ENCODE assay signal across 10 cellular contexts in the genomic region with DNA sequence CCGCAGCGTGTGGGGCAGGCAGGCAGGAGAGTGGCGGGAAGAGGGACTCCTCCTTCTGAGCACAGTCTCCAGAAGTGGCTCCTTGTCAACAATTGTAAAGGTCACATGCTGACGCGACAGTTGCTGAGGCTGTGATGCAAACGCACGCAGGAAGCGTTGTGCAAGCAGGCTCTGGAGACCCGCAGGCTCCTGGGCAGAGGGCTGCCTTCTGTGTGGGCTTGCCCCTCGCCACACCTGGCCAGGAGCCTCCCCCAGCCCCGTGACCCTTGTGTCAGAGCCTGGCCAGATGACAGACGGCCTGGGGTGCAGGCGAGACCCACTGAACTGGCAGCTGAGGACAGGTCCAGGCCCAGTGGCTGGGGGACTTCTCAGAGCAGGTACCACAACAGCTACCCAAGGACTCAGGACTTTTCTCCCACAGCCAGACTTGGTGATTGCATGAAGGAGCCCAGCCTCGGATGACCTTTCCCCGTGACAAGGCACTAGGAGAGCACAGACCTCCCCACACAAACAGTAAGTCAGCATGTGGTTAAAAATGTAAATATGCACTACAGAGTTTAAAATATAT.
DNase-seq lines count a peak whose midpoint lies in the region; ATAC-seq and TF ChIP-seq lines count a peak whose summit lies in the region.
"Had no signal": no experiment of that assay in that cellular context is flagged by ENCODE, and none has a peak within 500 bp of the region (broad histone marks: within the 10 kb centered on the region; RNA-seq: fewer than 3 reads in every experiment).

No MANE protein-coding gene starts in this region.

- H3K27me3 ChIP-seq in GM23338 (ENCODE audit: insufficient read depth) (no peaks in the 10 kb centered on the region), heart left ventricle (no peaks in the 10 kb centered on the region), psoas muscle (ENCODE audit: insufficient read depth in 3 of 3, low read length in 2 of 3) (no peaks in the 10 kb centered on the region)

- DNase-seq in GM23338 (ENCODE audit: low spot score) (no peak), SHP77 treated with DMSO at 0.1 percent for 48 hours (lab: John Stamatoyannopoulos, UW) (peak; percentile 81), heart left ventricle (peak; percentile 48 to 82 (median 68)), psoas muscle (peak; percentile 60 to 82), glutamatergic neuron (no peak), GM13976 (ENCODE audit: low spot score) (no peak)
- DNase-seq: effector memory CD8-positive, alpha-beta T cell; stimulated activated CD4-positive, alpha-beta T cell treated with anti-CD3 and anti-CD28 coated beads, Interleukin-2, amount 100 ng/mL, for 24 hours had no signal

- H3K4me1 ChIP-seq in GM23338 (ENCODE audit: insufficient read depth), result peaks cover 14% of the 10 kb centered on the region
- peaks cover 0 to 57% (median 3%) of the 10 kb centered on the region in 12 donors for H3K4me1 ChIP-seq in heart left ventricle
- peaks cover 16% of the 10 kb centered on the region for H3K4me1 ChIP-seq in psoas muscle

- no peak overlapping the region for H3K27ac Mint-ChIP-seq in GM23338
- H3K27ac Mint-ChIP-seq in glutamatergic neuron (ENCODE audit: unreplicated experiment), result no peak overlapping the region

- H3K9me2 ChIP-seq in GM23338 (ENCODE audit: insufficient read depth), result no peaks in the 10 kb centered on the region

- H3K4me3 ChIP-seq in GM23338, result no peak overlapping the region
- H3K4me3 ChIP-seq in heart left ventricle, result peak overlapping the region in 1 of 12 donors; percentile 26
- peak overlapping the region; percentile 48 for H3K4me3 ChIP-seq in psoas muscle

- intact Hi-C loops in heart left ventricle (cut with DNase I), result no loop called here
- intact Hi-C loops in psoas muscle (cut with DNase I), result no loop called here

- peak overlapping the region; percentile 66; the same call in 1 of the 2 replicates for H2AFZ ChIP-seq in GM23338

- in situ Hi-C loops in GM13976 (cut with MboI; ENCODE audit: low sequenced_read_pairs, unreplicated experiment), result no loop called here

- TF ChIP-seq CTCF in GM23338 (conservative IDR thresholded peaks at IDR 0.05; ENCODE audit: low read depth in 2 of 2), result no peak
- TF ChIP-seq CTCF in heart left ventricle (IDR thresholded peaks at IDR 0.05), result no peak
- no peak for TF ChIP-seq CTCF in psoas muscle (IDR thresholded peaks at IDR 0.05)
- TF ChIP-seq CTCF in glutamatergic neuron (IDR thresholded peaks at IDR 0.05; ENCODE audit: partially characterized antibody, unreplicated experiment), result no peak
- TF ChIP-seq CTCF in GM13976 (IDR thresholded peaks at IDR 0.05; ENCODE audit: borderline replicate concordance, control extremely low read depth, extremely low read depth, insufficient read depth, missing control alignments), result no peak

- no peak overlapping the region for H3K27ac ChIP-seq in GM23338 (ENCODE audit: low read depth)
- peak overlapping the region in 7 of 12 donors; percentile 2 to 90 (median 28) for H3K27ac ChIP-seq in heart left ventricle
- peak overlapping the region; percentile 87 for H3K27ac ChIP-seq in psoas muscle

- no peaks in the 10 kb centered on the region for H3K9me3 Mint-ChIP-seq in GM23338
- no peaks in the 10 kb centered on the region for H3K9me3 Mint-ChIP-seq in glutamatergic neuron (ENCODE audit: unreplicated experiment)
- H3K9me3 Mint-ChIP-seq: effector memory CD8-positive, alpha-beta T cell had no signal

- TF ChIP-seq POLR2A in heart left ventricle (IDR thresholded peaks at IDR 0.05), result no peak

- no peaks in the 10 kb centered on the region for H4K20me1 ChIP-seq in GM23338 (replicated peaks; ENCODE audit: insufficient read depth)

- 54 to 79% (median 67%) methylated on average over 11 to 15 of the region's 15 CpGs for WGBS in heart left ventricle, 4 donors
- 63 to 68% (median 67%) methylated on average over 15 of the region's 15 CpGs for WGBS in psoas muscle, 3 donors

- no peaks in the 10 kb centered on the region for H3F3A ChIP-seq in GM23338 (replicated peaks; ENCODE audit: low read depth)

- H3K4me1 Mint-ChIP-seq in GM23338 (peaks cover 28% of the 10 kb centered on the region), glutamatergic neuron (ENCODE audit: low read depth, unreplicated experiment) (no peaks in the 10 kb centered on the region)

- H3K9me3 ChIP-seq in heart left ventricle, result no peaks in the 10 kb centered on the region
- no peaks in the 10 kb centered on the region for H3K9me3 ChIP-seq in psoas muscle

- H3K4me2 ChIP-seq in GM23338, result no peak overlapping the region

- H3K36me3 ChIP-seq in GM23338 (ENCODE audit: insufficient read depth) (no peaks in the 10 kb centered on the region), heart left ventricle (no peaks in the 10 kb centered on the region), psoas muscle (ENCODE audit: insufficient read depth in 1 of 2, low read depth in 1 of 2) (no peaks in the 10 kb centered on the region)

- no peaks in the 10 kb centered on the region; the same call in 2 of the 3 replicates for H3K36me3 Mint-ChIP-seq in GM23338 (ENCODE audit: low read depth)
- H3K36me3 Mint-ChIP-seq in glutamatergic neuron (ENCODE audit: unreplicated experiment), result no peaks in the 10 kb centered on the region

- H3K27me3 Mint-ChIP-seq in GM23338 (ENCODE audit: insufficient read depth, low read depth, poor library complexity) (no peaks in the 10 kb centered on the region), glutamatergic neuron (ENCODE audit: unreplicated experiment) (peaks cover 2% of the 10 kb centered on the region)

- no peak overlapping the region for H3K4me3 Mint-ChIP-seq in GM23338
- H3K4me3 Mint-ChIP-seq in glutamatergic neuron (ENCODE audit: unreplicated experiment), result no peak overlapping the region
- H3K4me3 Mint-ChIP-seq: effector memory CD8-positive, alpha-beta T cell had no signal

- ATAC-seq in GM23338, result no peak
- peak; percentile 71 to 85 (median 77) for ATAC-seq in heart left ventricle
- peak; percentile 75 to 85 (median 83) for ATAC-seq in psoas muscle
- no peak for ATAC-seq in GM19324 (IDR thresholded peaks at IDR 0.05; ENCODE audit: low FRiP score, unreplicated experiment)
- ATAC-seq in GM19035 (IDR thresholded peaks at IDR 0.05; ENCODE audit: unreplicated experiment), result no peak
- ATAC-seq: effector memory CD8-positive, alpha-beta T cell had no signal

- no peaks in the 10 kb centered on the region for H3K79me2 ChIP-seq in GM23338 (replicated peaks; ENCODE audit: insufficient read depth)

TF ChIP-seq in GM23338, 12 proteins besides CTCF, POLR2A, EP300 and RAD21 (continues in another document):
- no peak for TF ChIP-seq ZNF331 (CRISPR knock-in tag; IDR thresholded peaks at IDR 0.05; ENCODE audit: low read depth)
- no peak for TF ChIP-seq EZH2phosphoT487 (IDR thresholded peaks at IDR 0.05; ENCODE audit: unreplicated experiment)
- TF ChIP-seq, protein P1, sequence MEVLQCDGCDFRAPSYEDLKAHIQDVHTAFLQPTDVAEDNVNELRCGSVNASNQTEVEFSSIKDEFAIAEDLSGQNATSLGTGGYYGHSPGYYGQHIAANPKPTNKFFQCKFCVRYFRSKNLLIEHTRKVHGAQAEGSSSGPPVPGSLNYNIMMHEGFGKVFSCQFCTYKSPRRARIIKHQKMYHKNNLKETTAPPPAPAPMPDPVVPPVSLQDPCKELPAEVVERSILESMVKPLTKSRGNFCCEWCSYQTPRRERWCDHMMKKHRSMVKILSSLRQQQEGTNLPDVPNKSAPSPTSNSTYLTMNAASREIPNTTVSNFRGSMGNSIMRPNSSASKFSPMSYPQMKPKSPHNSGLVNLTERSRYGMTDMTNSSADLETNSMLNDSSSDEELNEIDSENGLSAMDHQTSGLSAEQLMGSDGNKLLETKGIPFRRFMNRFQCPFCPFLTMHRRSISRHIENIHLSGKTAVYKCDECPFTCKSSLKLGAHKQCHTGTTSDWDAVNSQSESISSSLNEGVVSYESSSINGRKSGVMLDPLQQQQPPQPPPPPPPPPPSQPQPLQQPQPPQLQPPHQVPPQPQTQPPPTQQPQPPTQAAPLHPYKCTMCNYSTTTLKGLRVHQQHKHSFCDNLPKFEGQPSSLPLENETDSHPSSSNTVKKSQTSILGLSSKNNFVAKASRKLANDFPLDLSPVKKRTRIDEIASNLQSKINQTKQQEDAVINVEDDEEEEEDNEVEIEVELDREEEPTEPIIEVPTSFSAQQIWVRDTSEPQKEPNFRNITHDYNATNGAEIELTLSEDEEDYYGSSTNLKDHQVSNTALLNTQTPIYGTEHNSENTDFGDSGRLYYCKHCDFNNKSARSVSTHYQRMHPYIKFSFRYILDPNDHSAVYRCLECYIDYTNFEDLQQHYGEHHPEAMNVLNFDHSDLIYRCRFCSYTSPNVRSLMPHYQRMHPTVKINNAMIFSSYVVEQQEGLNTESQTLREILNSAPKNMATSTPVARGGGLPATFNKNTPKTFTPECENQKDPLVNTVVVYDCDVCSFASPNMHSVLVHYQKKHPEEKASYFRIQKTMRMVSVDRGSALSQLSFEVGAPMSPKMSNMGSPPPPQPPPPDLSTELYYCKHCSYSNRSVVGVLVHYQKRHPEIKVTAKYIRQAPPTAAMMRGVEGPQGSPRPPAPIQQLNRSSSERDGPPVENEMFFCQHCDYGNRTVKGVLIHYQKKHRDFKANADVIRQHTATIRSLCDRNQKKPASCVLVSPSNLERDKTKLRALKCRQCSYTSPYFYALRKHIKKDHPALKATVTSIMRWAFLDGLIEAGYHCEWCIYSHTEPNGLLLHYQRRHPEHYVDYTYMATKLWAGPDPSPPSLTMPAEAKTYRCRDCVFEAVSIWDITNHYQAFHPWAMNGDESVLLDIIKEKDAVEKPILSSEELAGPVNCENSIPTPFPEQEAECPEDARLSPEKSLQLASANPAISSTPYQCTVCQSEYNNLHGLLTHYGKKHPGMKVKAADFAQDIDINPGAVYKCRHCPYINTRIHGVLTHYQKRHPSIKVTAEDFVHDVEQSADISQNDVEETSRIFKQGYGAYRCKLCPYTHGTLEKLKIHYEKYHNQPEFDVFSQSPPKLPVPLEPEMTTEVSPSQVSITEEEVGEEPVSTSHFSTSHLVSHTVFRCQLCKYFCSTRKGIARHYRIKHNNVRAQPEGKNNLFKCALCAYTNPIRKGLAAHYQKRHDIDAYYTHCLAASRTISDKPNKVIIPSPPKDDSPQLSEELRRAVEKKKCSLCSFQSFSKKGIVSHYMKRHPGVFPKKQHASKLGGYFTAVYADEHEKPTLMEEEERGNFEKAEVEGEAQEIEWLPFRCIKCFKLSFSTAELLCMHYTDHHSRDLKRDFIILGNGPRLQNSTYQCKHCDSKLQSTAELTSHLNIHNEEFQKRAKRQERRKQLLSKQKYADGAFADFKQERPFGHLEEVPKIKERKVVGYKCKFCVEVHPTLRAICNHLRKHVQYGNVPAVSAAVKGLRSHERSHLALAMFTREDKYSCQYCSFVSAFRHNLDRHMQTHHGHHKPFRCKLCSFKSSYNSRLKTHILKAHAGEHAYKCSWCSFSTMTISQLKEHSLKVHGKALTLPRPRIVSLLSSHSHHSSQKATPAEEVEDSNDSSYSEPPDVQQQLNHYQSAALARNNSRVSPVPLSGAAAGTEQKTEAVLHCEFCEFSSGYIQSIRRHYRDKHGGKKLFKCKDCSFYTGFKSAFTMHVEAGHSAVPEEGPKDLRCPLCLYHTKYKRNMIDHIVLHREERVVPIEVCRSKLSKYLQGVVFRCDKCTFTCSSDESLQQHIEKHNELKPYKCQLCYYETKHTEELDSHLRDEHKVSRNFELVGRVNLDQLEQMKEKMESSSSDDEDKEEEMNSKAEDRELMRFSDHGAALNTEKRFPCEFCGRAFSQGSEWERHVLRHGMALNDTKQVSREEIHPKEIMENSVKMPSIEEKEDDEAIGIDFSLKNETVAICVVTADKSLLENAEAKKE (CRISPR knock-in tag; IDR thresholded peaks at IDR 0.05), result no peak

Comparison
In these comparisons a context has a peak if more than half of its experiments do, and no peak if none do; other contexts are left out.
1. ATAC-seq: peak in heart left ventricle (4 of 4) and psoas muscle (4 of 4); none in GM23338 (single experiment), GM19324 (single experiment) and GM19035 (single experiment).
2. DNase-seq: peak in SHP77 treated with DMSO at 0.1 percent for 48 hours (single experiment), heart left ventricle (5 of 5) and psoas muscle (2 of 2); none in GM23338 (single experiment), glutamatergic neuron (single experiment) and GM13976 (single experiment).